Comparison of ENCODE assay signal across 10 cellular contexts in the genomic region with DNA sequence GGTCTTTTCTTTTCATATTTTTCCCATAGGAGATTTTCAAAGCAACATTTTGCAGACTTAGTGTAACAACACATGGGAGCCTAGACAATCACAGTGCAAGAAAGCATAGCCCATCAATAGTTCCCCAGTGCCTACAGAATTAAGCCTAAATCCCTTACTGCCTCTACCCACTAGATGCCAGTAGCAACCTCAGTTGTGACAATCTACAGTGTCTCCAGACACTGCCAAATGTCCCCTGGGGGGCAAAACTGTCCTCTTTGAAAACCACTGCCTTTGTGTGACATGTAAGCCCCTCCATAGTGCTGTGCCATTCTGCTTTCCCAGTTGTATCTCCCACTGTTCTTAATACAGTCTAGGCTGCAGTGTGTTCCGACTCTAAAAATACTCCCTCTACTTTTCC.
DNase-seq lines count a peak whose midpoint lies in the region; ATAC-seq and TF ChIP-seq lines count a peak whose summit lies in the region.
"Had no signal": no experiment of that assay in that cellular context is flagged by ENCODE, and none has a peak within 500 bp of the region (broad histone marks: within the 10 kb centered on the region; RNA-seq: fewer than 3 reads in every experiment).

No MANE protein-coding gene starts in this region.

- peaks cover 4% of the 10 kb centered on the region for H3K4me1 Mint-ChIP-seq in endodermal cell

- no peaks in the 10 kb centered on the region for H3K27me3 ChIP-seq in endodermal cell (ENCODE audit: control insufficient read depth, insufficient read depth, low read length, poor library complexity, severe bottlenecking)

- H3K9ac ChIP-seq in endodermal cell (ENCODE audit: extremely low read depth, low read length, poor library complexity, severe bottlenecking) = no peak overlapping the region

- DNase-seq in NCI-H2227 (lab: John Stamatoyannopoulos, UW; ENCODE audit: unreplicated experiment) = peak; percentile 32
- DNase-seq in endodermal cell = peak; percentile 71
- peak; percentile 64 for DNase-seq in putamen (ENCODE audit: low spot score)
- no peak for DNase-seq in NCI-H187 (lab: John Stamatoyannopoulos, UW)
- no peak for DNase-seq in activated CD4-positive, CD25-positive, alpha-beta regulatory T cell (lab: John Stamatoyannopoulos, UW)
- no peak for DNase-seq in LoVo (ENCODE audit: low spot score)
- DNase-seq: activated CD4-positive, alpha-beta T cell treated with anti-CD3 and anti-CD28 coated beads, Interleukin-2, amount 50 U/mL, for 1 hour had no signal

- WGBS in endodermal cell (ENCODE audit: insufficient coverage in 1 of 2, insufficient read length in 1 of 2), 2 experiments = 74 to 91% methylated on average over 1 of the region's 1 CpG

- H3K27ac ChIP-seq in endodermal cell (ENCODE audit: low read depth, low read length) = no peak overlapping the region

- peak; percentile 78 for TF ChIP-seq CTCF in endodermal cell (conservative IDR thresholded peaks at IDR 0.05)

- peaks cover 3% of the 10 kb centered on the region for H3K27me3 Mint-ChIP-seq in endodermal cell (ENCODE audit: insufficient read depth)
- H3K27me3 Mint-ChIP-seq: stimulated activated naive CD8-positive, alpha-beta T cell treated with anti-CD3 and anti-CD28 coated beads, Interleukin-15, Interleukin-2, amounts not matched to agents 100 ng/mL and 50 ng/mL, for 24 hours had no signal

- no peaks in the 10 kb centered on the region for H3K36me3 ChIP-seq in endodermal cell (ENCODE audit: control insufficient read depth, insufficient read depth, low read length)

- no peaks in the 10 kb centered on the region for H3K4me1 ChIP-seq in endodermal cell (ENCODE audit: control insufficient read depth, insufficient read depth, low read length)

- H3K4me3 ChIP-seq in endodermal cell (ENCODE audit: low read length) = no peak overlapping the region
- H3K4me3 ChIP-seq: lung had no signal

- H3K27ac Mint-ChIP-seq in endodermal cell = no peak overlapping the region
- H3K27ac Mint-ChIP-seq: stimulated activated naive CD8-positive, alpha-beta T cell treated with anti-CD3 and anti-CD28 coated beads, Interleukin-15, Interleukin-2, amounts not matched to agents 100 ng/mL and 50 ng/mL, for 24 hours had no signal

- H3K9me3 Mint-ChIP-seq in endodermal cell = no peaks in the 10 kb centered on the region
- H3K9me3 Mint-ChIP-seq: stimulated activated naive CD8-positive, alpha-beta T cell treated with anti-CD3 and anti-CD28 coated beads, Interleukin-15, Interleukin-2, amounts not matched to agents 100 ng/mL and 50 ng/mL, for 24 hours had no signal

- H3K4me3 Mint-ChIP-seq in endodermal cell = no peak overlapping the region
- H3K4me3 Mint-ChIP-seq: stimulated activated naive CD8-positive, alpha-beta T cell treated with anti-CD3 and anti-CD28 coated beads, Interleukin-15, Interleukin-2, amounts not matched to agents 100 ng/mL and 50 ng/mL, for 24 hours had no signal

- ATAC-seq in GM18909 (IDR thresholded peaks at IDR 0.05; ENCODE audit: poor library complexity, unreplicated experiment) = peak; percentile 68

- H3K36me3 Mint-ChIP-seq in endodermal cell (ENCODE audit: low read depth) = no peaks in the 10 kb centered on the region

- no peaks in the 10 kb centered on the region for H3K9me3 ChIP-seq in endodermal cell (ENCODE audit: control insufficient read depth, low read length)

Comparison
In these comparisons a context has a peak if more than half of its experiments do, and no peak if none do; other contexts are left out.
1. DNase-seq: peak in NCI-H2227 (single experiment), endodermal cell (single experiment) and putamen (single experiment); none in NCI-H187 (0 of 2), activated CD4-positive, CD25-positive, alpha-beta regulatory T cell (0 of 4) and LoVo (single experiment).